Comparison of ENCODE assay signal across 1 cellular context in the genomic region with DNA sequence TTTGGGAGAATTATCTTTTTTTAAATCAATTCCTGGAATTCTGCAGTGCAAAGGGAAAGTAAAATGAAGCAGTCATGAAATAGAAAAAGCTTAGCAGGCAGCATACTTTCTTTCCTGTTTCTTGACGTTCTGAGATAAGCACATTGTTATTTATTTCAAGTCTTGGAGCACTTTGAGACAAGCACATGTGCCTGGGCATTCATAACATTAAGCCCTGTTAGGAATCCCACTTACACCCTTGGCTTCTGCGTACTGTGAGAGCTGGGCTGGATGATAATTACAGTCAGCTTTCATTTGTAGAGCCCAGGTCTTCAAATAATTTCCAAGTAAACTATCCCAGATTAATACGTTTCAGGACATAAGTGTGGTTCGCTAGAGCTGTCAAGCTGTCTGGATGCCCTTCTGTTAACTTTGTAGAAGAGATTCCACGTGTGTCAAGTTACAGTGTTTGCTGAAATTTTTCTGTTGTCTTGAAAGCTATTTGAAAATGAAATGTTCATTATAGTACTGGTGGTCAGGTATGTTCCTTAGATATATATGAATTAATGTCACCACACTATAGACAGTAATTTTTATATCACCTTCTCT.
TF ChIP-seq lines count a peak whose summit lies in the region.

No MANE protein-coding gene starts in this region.

TF ChIP-seq in endothelial cell of umbilical vein, 7 proteins besides CTCF, POLR2A, EP300 and RAD21:
- TF ChIP-seq EZH2 (IDR thresholded peaks at IDR 0.05; ENCODE audit: borderline replicate concordance, low read depth, low read length, severe bottlenecking) (no peak), POLR2AphosphoS5 (IDR thresholded peaks at IDR 0.05; ENCODE audit: insufficient read depth, low read depth, low read length) (no peak), JUN (IDR thresholded peaks at IDR 0.05; ENCODE audit: borderline replicate concordance, insufficient read depth, insufficient read length, low read depth) (no peak), MYC (IDR thresholded peaks at IDR 0.05; ENCODE audit: low read depth, low read length) (no peak), FOS (IDR thresholded peaks at IDR 0.05; ENCODE audit: borderline replicate concordance, insufficient read depth, low read length) (no peak), GATA2 (IDR thresholded peaks at IDR 0.05; ENCODE audit: insufficient read depth, insufficient read length, low read depth, low read length) (no peak)
- TF ChIP-seq, protein P1, sequence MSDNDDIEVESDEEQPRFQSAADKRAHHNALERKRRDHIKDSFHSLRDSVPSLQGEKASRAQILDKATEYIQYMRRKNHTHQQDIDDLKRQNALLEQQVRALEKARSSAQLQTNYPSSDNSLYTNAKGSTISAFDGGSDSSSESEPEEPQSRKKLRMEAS (IDR thresholded peaks at IDR 0.05; ENCODE audit: insufficient read depth, insufficient read length): no peak
